8 cellular contexts compared by ENCODE assay signal in genomic region chr13:43874512-43875092, GRCh38. TPM values are rescaled to one million over a fixed set of nuclear protein-coding genes. Genes with fewer than 3 reads are reported as not detected.
DNase-seq lines count a peak whose midpoint lies in the region; ATAC-seq and TF ChIP-seq lines count a peak whose summit lies in the region.

No MANE protein-coding gene starts in this region.

- DNase-seq in AG10803 (ENCODE audit: low read depth) (peak; percentile 45), H9 (no peak), SW480 (ENCODE audit: low spot score) (peak; percentile 42), immature natural killer cell (peak; percentile 22 to 31 (median 23)), uterus (no peak), Right ventricle myocardium inferior (ENCODE audit: missing footprints) (no peak)
- no peak for DNase-seq in stimulated activated CD4-positive, alpha-beta T cell treated with anti-CD3 and anti-CD28 coated beads, Interleukin-2, amount 100 ng/mL, for 24 hours

- no peak overlapping the region for H3K14ac ChIP-seq in H9 (ENCODE audit: insufficient read depth, low read length)

- ATAC-seq in HG02884 (IDR thresholded peaks at IDR 0.05; ENCODE audit: unreplicated experiment) (no peak), Right ventricle myocardium inferior (no peak)

- H3K23me2 ChIP-seq in H9 (ENCODE audit: insufficient read length, low read depth, low read length, poor library complexity, severe bottlenecking): peaks cover 5% of the 10 kb centered on the region

- H2BK20ac ChIP-seq in H9 (ENCODE audit: low read depth, low read length, poor library complexity, severe bottlenecking): no peak overlapping the region

- no peaks in the 10 kb centered on the region; a peak in 1 of 5 replicates for H3K9me3 Mint-ChIP-seq in H9
- H3K9me3 Mint-ChIP-seq in immature natural killer cell: no peaks in the 10 kb centered on the region

- no peak overlapping the region for H3K9ac ChIP-seq in H9 (ENCODE audit: extremely low read depth, insufficient read length, low read length)

- no peak overlapping the region for H3K23ac ChIP-seq in H9 (ENCODE audit: insufficient read length, low read depth, low read length)

- no peak overlapping the region for H4K8ac ChIP-seq in H9 (replicated peaks; ENCODE audit: insufficient read length, low read depth, low read length)

- TF ChIP-seq CTCF in AG10803 (conservative IDR thresholded peaks at IDR 0.05; ENCODE audit: low read length) (peak; percentile 64), H9 (conservative IDR thresholded peaks at IDR 0.05) (peak; percentile 69), uterus (IDR thresholded peaks at IDR 0.05) (peak; percentile 40 to 62 (median 56))

- H3K4me1 ChIP-seq in H9 (ENCODE audit: insufficient read depth, low read length): peaks cover 4% of the 10 kb centered on the region
- H3K4me1 ChIP-seq in uterus: no peaks in the 10 kb centered on the region

- no CpG with 5 or more reads among the region's 2 CpGs for WGBS in H9 (ENCODE audit: extremely low coverage, insufficient read length, low lambda C conversion rate)

- no peak overlapping the region for H3K4ac ChIP-seq in H9 (ENCODE audit: low read depth, low read length)

- H3K18ac ChIP-seq in H9 (ENCODE audit: insufficient read length, low read depth, low read length): no peak overlapping the region

- H3T11ph ChIP-seq in H9 (ENCODE audit: low read length): no peak overlapping the region

- no peak overlapping the region for H3K4me3 Mint-ChIP-seq in H9
- H3K4me3 Mint-ChIP-seq in immature natural killer cell: no peak overlapping the region

- H2AK5ac ChIP-seq in H9 (ENCODE audit: insufficient read length, low read length): no peak overlapping the region

- H2AFZ ChIP-seq in H9 (ENCODE audit: low read length): no peak overlapping the region

- no peaks in the 10 kb centered on the region for H3K79me1 ChIP-seq in H9 (ENCODE audit: insufficient read depth, low read depth, low read length, poor library complexity, severe bottlenecking)

- H2BK12ac ChIP-seq in H9 (ENCODE audit: insufficient read length, low read depth, low read length): no peak overlapping the region

- H3K4me3 ChIP-seq in AG10803 (ENCODE audit: low read length): no peak overlapping the region
- no peak overlapping the region for H3K4me3 ChIP-seq in uterus

- no peaks in the 10 kb centered on the region for H4K20me1 ChIP-seq in H9 (ENCODE audit: control insufficient read depth, insufficient read depth, insufficient read length)

- H4K5ac ChIP-seq in H9 (ENCODE audit: insufficient read length, low read depth, low read length): no peak overlapping the region

- H3K9me3 ChIP-seq in H9 (ENCODE audit: control insufficient read depth, low read depth, low read length) (no peaks in the 10 kb centered on the region), uterus (no peaks in the 10 kb centered on the region)

- H3K36me3 Mint-ChIP-seq in H9 (ENCODE audit: insufficient read depth in 1 of 3, low read depth in 3 of 3): no peaks in the 10 kb centered on the region; a peak in 1 of 7 replicates
- H3K36me3 Mint-ChIP-seq in immature natural killer cell: no peaks in the 10 kb centered on the region

- no peak overlapping the region for H2BK5ac ChIP-seq in H9 (ENCODE audit: insufficient read length, low read length)

- intact Hi-C loops in uterus (cut with DNase I; ENCODE audit: low total_unique reads): no loop called here
- intact Hi-C loops in Right ventricle myocardium inferior (cut with DNase I): loop anchor here (10.0 kb wide), 1 partner anchor 790 kb away; no protein-coding TSS in a partner anchor

- no peak overlapping the region for H2BK120ac ChIP-seq in H9 (ENCODE audit: low read depth, low read length, poor library complexity, severe bottlenecking)

- TF ChIP-seq POLR2A in uterus (IDR thresholded peaks at IDR 0.05): no peak

- no peak overlapping the region for H3K27ac Mint-ChIP-seq in H9
- H3K27ac Mint-ChIP-seq in immature natural killer cell: no peak overlapping the region

- H4K91ac ChIP-seq in H9 (ENCODE audit: insufficient read length, low read depth, low read length): no peak overlapping the region

- no peak overlapping the region for H3K4me2 ChIP-seq in H9 (ENCODE audit: insufficient read depth, insufficient read length, low read length)

- H3K56ac ChIP-seq in H9 (ENCODE audit: insufficient read length, low read depth, low read length): no peak overlapping the region

- H3K27me3 Mint-ChIP-seq in H9 (ENCODE audit: low read depth): no peaks in the 10 kb centered on the region
- peaks cover 0 to 10% (median 0%) of the 10 kb centered on the region in 3 donors for H3K27me3 Mint-ChIP-seq in immature natural killer cell (ENCODE audit: low read depth in 3 of 3)

- H3K79me2 ChIP-seq in H9 (ENCODE audit: insufficient read depth, low read length): no peaks in the 10 kb centered on the region

- H3K27ac ChIP-seq in H9 (ENCODE audit: insufficient read length, low read depth, low read length): no peak overlapping the region
- no peak overlapping the region for H3K27ac ChIP-seq in uterus

- H3K36me3 ChIP-seq in uterus: no peaks in the 10 kb centered on the region

- peaks cover 19 to 23% of the 10 kb centered on the region in 2 experiments for H3K4me1 Mint-ChIP-seq in H9
- H3K4me1 Mint-ChIP-seq in immature natural killer cell: peaks cover 8 to 15% of the 10 kb centered on the region in 2 donors

- H3K27me3 ChIP-seq in H9 (ENCODE audit: insufficient read depth, low read length): no peaks in the 10 kb centered on the region
- no peaks in the 10 kb centered on the region for H3K27me3 ChIP-seq in uterus

- H2BK15ac ChIP-seq in H9 (ENCODE audit: low read depth, low read length): no peak overlapping the region

RNA-seq across cellular contexts. Expression of gene CCDC122, which starts 4.9 kb away (rescaled TPM):
- total RNA-seq in H9 (2021) (5.0 and 5.6 TPM in 2 replicates), uterus (10 to 100 TPM in 1 of 4 donors, 1 to 10 TPM in 3; 3.5 to 18.0 (median 5.8) TPM), Right ventricle myocardium inferior (2.6 TPM)
- 1 to 10 TPM in 2 of 3 donors, under 1 TPM in 1; 0.84 to 6.9 (median 2.7) TPM for polyA plus RNA-seq in immature natural killer cell

RNA-seq across cellular contexts. Expression of gene LACC1, which starts 5.1 kb away (rescaled TPM):
- total RNA-seq in H9 (2021): 3.0 and 3.7 TPM in 2 replicates
- 1 to 10 TPM in 1 of 3 donors, under 1 TPM in 1, not detected in 1; 0.41 to 1.1 TPM for polyA plus RNA-seq in immature natural killer cell
- 1 to 10 TPM; 1.0 to 7.7 (median 5.4) TPM for total RNA-seq in uterus
- 4.9 TPM for total RNA-seq in Right ventricle myocardium inferior

Comparison
In these comparisons a context has a peak if more than half of its experiments do, and no peak if none do; other contexts are left out.
1. DNase-seq: peak in AG10803 (single experiment), SW480 (single experiment) and immature natural killer cell (3 of 3); none in H9 (single experiment), uterus (0 of 2), stimulated activated CD4-positive, alpha-beta T cell treated with anti-CD3 and anti-CD28 coated beads, Interleukin-2, amount 100 ng/mL, for 24 hours (0 of 2) and Right ventricle myocardium inferior (single experiment).
2. Peak in every context shown above with its lines, with median percentiles within 50 percentile points of each other: CTCF ChIP-seq.